ENCODE assay signal across 12 cellular contexts in genomic region chr13:46010148-46010547, GRCh38. TPM values are rescaled to one million over a fixed set of nuclear protein-coding genes. Genes with fewer than 3 reads are reported as not detected.
A peak's percentile ranks its signal among the peaks of the same experiment; 100 is the strongest.
DNase-seq lines count a peak whose midpoint lies in the region; ATAC-seq and TF ChIP-seq lines count a peak whose summit lies in the region.
"Had no signal": no experiment of that assay in that cellular context is flagged by ENCODE, and none has a peak within 500 bp of the region (broad histone marks: within the 10 kb centered on the region; RNA-seq: fewer than 3 reads in every experiment).

No MANE protein-coding gene starts in this region.

- H3K9me3 ChIP-seq in testis = no peaks in the 10 kb centered on the region

- peak; percentile 42 for DNase-seq in NCI-H82 (lab: John Stamatoyannopoulos, UW)
- no peak for DNase-seq in NCI-H82 treated with DMSO at 0.1 percent for 48 hours (lab: John Stamatoyannopoulos, UW; ENCODE audit: unreplicated experiment)
- peak; percentile 15 for DNase-seq in OCI-M1 (lab: John Stamatoyannopoulos, UW)
- peak; percentile 18 for DNase-seq in fibroblast of peridontal ligament (ENCODE audit: extremely low read depth)
- DNase-seq in testis = peak; percentile 30
- no peak for DNase-seq in activated CD8-positive, alpha-beta memory T cell treated with anti-CD3 and anti-CD28 coated beads, Interleukin-2, amount 50 U/mL, for 48 hours
- no peak for DNase-seq in left cardiac atrium
- DNase-seq in NCI-H146 treated with DMSO at 0.1 percent for 48 hours (lab: John Stamatoyannopoulos, UW; ENCODE audit: unreplicated experiment) = no peak
- DNase-seq: activated T-cell treated with anti-CD3 and anti-CD28 coated beads, Interleukin-2, amount 50 U/mL, for 48 hours; CD4-positive, alpha-beta T cell; stimulated activated CD4-positive, alpha-beta T cell treated with anti-CD3 and anti-CD28 coated beads, Interleukin-15, amount 100 ng/mL, for 24 hours had no signal

- H3K36me3 ChIP-seq in testis (ENCODE audit: low read depth, missing control alignments) = no peaks in the 10 kb centered on the region

- H3K4me1 ChIP-seq in testis = no peaks in the 10 kb centered on the region

- no peak for ATAC-seq in left cardiac atrium
- ATAC-seq: K562 had no signal

- H3K27me3 ChIP-seq in testis = no peaks in the 10 kb centered on the region

- 66 to 72% methylated on average over 6 of the region's 6 CpGs for WGBS in testis, 2 donors

- H3K4me3 ChIP-seq in testis = no peak overlapping the region
- H3K4me3 ChIP-seq: K562 had no signal

- TF ChIP-seq POLR2A in testis (IDR thresholded peaks at IDR 0.05) = no peak

- intact Hi-C loops in testis (cut with DNase I; ENCODE audit: low total_unique reads) = no loop called here
- intact Hi-C loops in left cardiac atrium (cut with DNase I) = no loop called here

- peak in 1 of 3 experiments; percentile 25 for TF ChIP-seq CTCF in testis (IDR thresholded peaks at IDR 0.05)

- no peak overlapping the region for H3K27ac ChIP-seq in testis

RNA-seq across cellular contexts. Expression of gene ZC3H13, which starts 42.4 kb away (rescaled TPM):
- total RNA-seq in testis = 10 to 100 TPM; 36.8 to 43.7 TPM
- 10.2 TPM for polyA plus RNA-seq in testis (ENCODE audit: insufficient read depth, low read depth, low replicate concordance)
- total RNA-seq in left cardiac atrium = 10 to 100 TPM; 31.7 to 32.3 TPM

Comparison
In these comparisons a context has a peak if more than half of its experiments do, and no peak if none do; other contexts are left out.
1. DNase-seq: peak in NCI-H82 (single experiment), OCI-M1 (single experiment), fibroblast of peridontal ligament (single experiment) and testis (single experiment); none in NCI-H82 treated with DMSO at 0.1 percent for 48 hours (single experiment), activated CD8-positive, alpha-beta memory T cell treated with anti-CD3 and anti-CD28 coated beads, Interleukin-2, amount 50 U/mL, for 48 hours (single experiment), left cardiac atrium (single experiment) and NCI-H146 treated with DMSO at 0.1 percent for 48 hours (single experiment).